In genomic region chr1:144858607-144859006, GRCh38 we compare ENCODE assay signal across 7 cellular contexts.
DNase-seq lines count a peak whose midpoint lies in the region; ATAC-seq and TF ChIP-seq lines count a peak whose summit lies in the region.
"Not testable (repeated sequence)": the region's sequence is repeated elsewhere in the genome, so short reads cannot be mapped to it uniquely, and the experiment has no call there.

No MANE protein-coding gene starts in this region.

- not testable (repeated sequence) for TF ChIP-seq POLR2A in right lobe of liver (IDR thresholded peaks at IDR 0.05)

- H3K4me1 ChIP-seq in left ventricle myocardium inferior, right lobe of liver, upper lobe of right lung: not testable (repeated sequence)

- H3K9me3 ChIP-seq in MG63; left ventricle myocardium inferior (replicated peaks); right lobe of liver; upper lobe of right lung: not testable (repeated sequence)

- ATAC-seq in right lobe of liver, sciatic nerve, upper lobe of right lung: not testable (repeated sequence)

- 23% methylated on average over 2 of the region's 3 CpGs for WGBS in right lobe of liver (ENCODE audit: insufficient coverage, low coverage, low lambda C conversion rate, missing lambda C conversion rate)

- H3K27ac ChIP-seq in left ventricle myocardium inferior (replicated peaks); right lobe of liver; upper lobe of right lung: not testable (repeated sequence)

- TF ChIP-seq CTCF in left ventricle myocardium inferior (IDR thresholded peaks at IDR 0.05; ENCODE audit: borderline replicate concordance); right lobe of liver (IDR thresholded peaks at IDR 0.05); upper lobe of right lung (IDR thresholded peaks at IDR 0.05): not testable (repeated sequence)

- H3K27me3 ChIP-seq in MG63; left ventricle myocardium inferior (ENCODE audit: low read depth); right lobe of liver; upper lobe of right lung: not testable (repeated sequence)

- intact Hi-C loops in left ventricle myocardium inferior (cut with micrococcal nuclease); right lobe of liver (cut with DNase I); sciatic nerve (cut with DNase I); upper lobe of right lung (cut with DNase I): not testable (repeated sequence)

- H3K36me3 ChIP-seq in MG63, left ventricle myocardium inferior, right lobe of liver, upper lobe of right lung: not testable (repeated sequence)

- DNase-seq in MG63 (peak; percentile 1), left ventricle myocardium inferior (peak; percentile 1), right lobe of liver (peak in 2 of 3 donors; percentile 4 to 15), mucosa of gallbladder (ENCODE audit: low spot score) (peak; percentile 6), sciatic nerve (ENCODE audit: low spot score) (peak; percentile 18), upper lobe of right lung (peak; percentile 39)
- DNase-seq in activated effector memory CD4-positive, alpha-beta T cell treated with anti-CD3 and anti-CD28 coated beads, Interleukin-2, amount 50 U/mL, for 16 hours: peak; percentile 46

- not testable (repeated sequence) for H3K4me3 ChIP-seq in MG63, left ventricle myocardium inferior, right lobe of liver, upper lobe of right lung
